11 cellular contexts compared by ENCODE assay signal in genomic region chr17:46019408-46019925, GRCh38. TPM values are rescaled to one million over a fixed set of nuclear protein-coding genes. Genes with fewer than 3 reads are reported as not detected.
DNase-seq lines count a peak whose midpoint lies in the region; ATAC-seq and TF ChIP-seq lines count a peak whose summit lies in the region.
"Not testable (repeated sequence)": the region's sequence is repeated elsewhere in the genome, so short reads cannot be mapped to it uniquely, and the experiment has no call there.
"Had no signal": no experiment of that assay in that cellular context is flagged by ENCODE, and none has a peak within 500 bp of the region (broad histone marks: within the 10 kb centered on the region; RNA-seq: fewer than 3 reads in every experiment).

No MANE protein-coding gene starts in this region.

- H3K4me1 Mint-ChIP-seq in CD4-positive, alpha-beta T cell (ENCODE audit: low read depth): peaks cover 24% of the 10 kb centered on the region
- peaks cover 12% of the 10 kb centered on the region for H3K4me1 Mint-ChIP-seq in activated CD8-positive, alpha-beta T cell treated with anti-CD3 and anti-CD28 coated beads, Interleukin-2, amount 10 ng/mL, durations not matched to agents 7 days and 5 days (ENCODE audit: low read depth)
- peaks cover 13% of the 10 kb centered on the region for H3K4me1 Mint-ChIP-seq in activated naive CD4-positive, alpha-beta T cell treated with anti-CD3 and anti-CD28 coated beads for 36 hours (ENCODE audit: low read depth)
- H3K4me1 Mint-ChIP-seq in effector memory CD8-positive, alpha-beta T cell (ENCODE audit: low read depth in 2 of 2): peaks cover 24 to 29% of the 10 kb centered on the region in 2 donors
- H3K4me1 Mint-ChIP-seq in natural killer cell: peaks cover 42 to 45% of the 10 kb centered on the region in 2 donors
- H3K4me1 Mint-ChIP-seq in stimulated activated effector memory CD8-positive, alpha-beta T cell treated with anti-CD3 and anti-CD28 coated beads, Interleukin-12 subunit alpha, Interleukin-12 subunit beta, amount 100 ng/mL, for 72 hours: peaks cover 28% of the 10 kb centered on the region

- H3K36me3 Mint-ChIP-seq in CD4-positive, alpha-beta T cell (ENCODE audit: low read depth); activated naive CD4-positive, alpha-beta T cell treated with anti-CD3 and anti-CD28 coated beads for 36 hours (ENCODE audit: low read depth); effector memory CD8-positive, alpha-beta T cell (ENCODE audit: insufficient read depth); natural killer cell: not testable (repeated sequence)
- H3K36me3 Mint-ChIP-seq in activated CD8-positive, alpha-beta T cell treated with anti-CD3 and anti-CD28 coated beads, Interleukin-2, amount 10 ng/mL, durations not matched to agents 7 days and 5 days (ENCODE audit: low read depth): peaks cover 17% of the 10 kb centered on the region
- peaks cover 13% of the 10 kb centered on the region for H3K36me3 Mint-ChIP-seq in stimulated activated effector memory CD8-positive, alpha-beta T cell treated with anti-CD3 and anti-CD28 coated beads, Interleukin-12 subunit alpha, Interleukin-12 subunit beta, amount 100 ng/mL, for 72 hours

- TF ChIP-seq CTCF in CD4-positive, alpha-beta T cell (IDR thresholded peaks at IDR 0.05); VCaP (conservative IDR thresholded peaks at IDR 0.05); natural killer cell (IDR thresholded peaks at IDR 0.05): not testable (repeated sequence)

- POLR2A ChIA-PET in CD4-positive, alpha-beta T cell (lab: Charles Lee): interaction anchor here (0.6 to 2.2 kb wide), 3 partner anchors 174 to 248 kb away, joined by 3 to 14 read pairs (median 4); partner anchors contain the start of gene KANSL1
- POLR2A ChIA-PET in activated CD8-positive, alpha-beta T cell treated with anti-CD3 and anti-CD28 coated beads, Interleukin-2, amount 10 ng/mL, durations not matched to agents 7 days and 5 days (lab: Charles Lee): not testable (repeated sequence)

- peak overlapping the region; percentile 50 for H3K27ac ChIP-seq in CD4-positive, alpha-beta T cell (ENCODE audit: low read depth, low read length)
- peak overlapping the region; percentile 49; the same call in 1 of the 2 replicates for H3K27ac ChIP-seq in VCaP

- intact Hi-C loops in CD4-positive, alpha-beta T cell (cut with DNase I, micrococcal nuclease); activated naive CD4-positive, alpha-beta T cell treated with anti-CD3 and anti-CD28 coated beads for 36 hours (cut with micrococcal nuclease); natural killer cell (cut with micrococcal nuclease): not testable (repeated sequence)

- ATAC-seq in CD4-positive, alpha-beta T cell (ENCODE audit: poor library complexity); activated CD8-positive, alpha-beta T cell treated with anti-CD3 and anti-CD28 coated beads, Interleukin-2, amount 10 ng/mL, durations not matched to agents 7 days and 5 days; effector memory CD8-positive, alpha-beta T cell (replicated peaks); natural killer cell; stimulated activated effector memory CD8-positive, alpha-beta T cell treated with anti-CD3 and anti-CD28 coated beads, Interleukin-12 subunit alpha, Interleukin-12 subunit beta, amount 100 ng/mL, for 72 hours: not testable (repeated sequence)

- H3K9me3 ChIP-seq in CD4-positive, alpha-beta T cell (ENCODE audit: control insufficient read depth, low read length): not testable (repeated sequence)

- not testable (repeated sequence) for H3K4me3 Mint-ChIP-seq in CD4-positive, alpha-beta T cell; activated CD8-positive, alpha-beta T cell treated with anti-CD3 and anti-CD28 coated beads, Interleukin-2, amount 10 ng/mL, durations not matched to agents 7 days and 5 days; activated naive CD4-positive, alpha-beta T cell treated with anti-CD3 and anti-CD28 coated beads for 36 hours; natural killer cell
- peak overlapping the region in 1 of 2 donors; percentile 65 for H3K4me3 Mint-ChIP-seq in effector memory CD8-positive, alpha-beta T cell
- H3K4me3 Mint-ChIP-seq in stimulated activated effector memory CD8-positive, alpha-beta T cell treated with anti-CD3 and anti-CD28 coated beads, Interleukin-12 subunit alpha, Interleukin-12 subunit beta, amount 100 ng/mL, for 72 hours: peak overlapping the region; percentile 54

- CTCF ChIA-PET in CD4-positive, alpha-beta T cell (lab: Charles Lee): interaction anchor here (1.1 to 2.2 kb wide), 2 partner anchors 174 kb away, joined by 3 to 6 read pairs; partner anchors contain the start of gene KANSL1
- CTCF ChIA-PET in activated CD8-positive, alpha-beta T cell treated with anti-CD3 and anti-CD28 coated beads, Interleukin-2, amount 10 ng/mL, durations not matched to agents 7 days and 5 days (lab: Charles Lee): interaction anchor here (0.7 to 2.7 kb wide), 2 partner anchors 16 to 24 kb away, joined by 3 to 15 read pairs; no protein-coding TSS in a partner anchor
- CTCF ChIA-PET in activated naive CD4-positive, alpha-beta T cell treated with anti-CD3 and anti-CD28 coated beads for 36 hours (lab: Charles Lee): interaction anchor here (0.6 to 2.3 kb wide), 3 partner anchors 16 to 46 kb away, joined by 3 to 12 read pairs (median 4); no protein-coding TSS in a partner anchor

- H3K9me3 Mint-ChIP-seq in CD4-positive, alpha-beta T cell; activated CD8-positive, alpha-beta T cell treated with anti-CD3 and anti-CD28 coated beads, Interleukin-2, amount 10 ng/mL, durations not matched to agents 7 days and 5 days (ENCODE audit: insufficient read depth); activated naive CD4-positive, alpha-beta T cell treated with anti-CD3 and anti-CD28 coated beads for 36 hours; effector memory CD8-positive, alpha-beta T cell; natural killer cell; stimulated activated effector memory CD8-positive, alpha-beta T cell treated with anti-CD3 and anti-CD28 coated beads, Interleukin-12 subunit alpha, Interleukin-12 subunit beta, amount 100 ng/mL, for 72 hours: not testable (repeated sequence)

- H3K27me3 Mint-ChIP-seq in CD4-positive, alpha-beta T cell; activated CD8-positive, alpha-beta T cell treated with anti-CD3 and anti-CD28 coated beads, Interleukin-2, amount 10 ng/mL, durations not matched to agents 7 days and 5 days (ENCODE audit: low read depth); activated naive CD4-positive, alpha-beta T cell treated with anti-CD3 and anti-CD28 coated beads for 36 hours (ENCODE audit: low read depth); effector memory CD8-positive, alpha-beta T cell; natural killer cell (ENCODE audit: low read depth in 2 of 2): not testable (repeated sequence)

- DNase-seq in CD4-positive, alpha-beta T cell; activated CD8-positive, alpha-beta T cell treated with anti-CD3 and anti-CD28 coated beads, Interleukin-2, amount 10 ng/mL, durations not matched to agents 7 days and 5 days; activated naive CD4-positive, alpha-beta T cell treated with anti-CD3 and anti-CD28 coated beads for 36 hours; effector memory CD8-positive, alpha-beta T cell; natural killer cell; stimulated activated effector memory CD8-positive, alpha-beta T cell treated with anti-CD3 and anti-CD28 coated beads, Interleukin-12 subunit alpha, Interleukin-12 subunit beta, amount 100 ng/mL, for 72 hours (ENCODE audit: low spot score in 2 of 2): not testable (repeated sequence)

- peak overlapping the region; percentile 90 for H3K27ac Mint-ChIP-seq in CD4-positive, alpha-beta T cell
- peak overlapping the region; percentile 87 for H3K27ac Mint-ChIP-seq in activated CD8-positive, alpha-beta T cell treated with anti-CD3 and anti-CD28 coated beads, Interleukin-2, amount 10 ng/mL, durations not matched to agents 7 days and 5 days
- peak overlapping the region; percentile 84 for H3K27ac Mint-ChIP-seq in activated naive CD4-positive, alpha-beta T cell treated with anti-CD3 and anti-CD28 coated beads for 36 hours
- H3K27ac Mint-ChIP-seq in effector memory CD8-positive, alpha-beta T cell: peak overlapping the region; percentile 97 to 98
- peak overlapping the region; percentile 93 to 99 for H3K27ac Mint-ChIP-seq in natural killer cell
- H3K27ac Mint-ChIP-seq in stimulated activated effector memory CD8-positive, alpha-beta T cell treated with anti-CD3 and anti-CD28 coated beads, Interleukin-12 subunit alpha, Interleukin-12 subunit beta, amount 100 ng/mL, for 72 hours: peak overlapping the region; percentile 96

- not testable (repeated sequence) for H3K27me3 ChIP-seq in CD4-positive, alpha-beta T cell (ENCODE audit: control insufficient read depth, insufficient read depth, low read length)

RNA-seq across cellular contexts. Expression of gene STH, which starts 20.4 kb away (rescaled TPM):
- total RNA-seq in CD4-positive, alpha-beta T cell: not detected
- not detected for total RNA-seq in activated CD8-positive, alpha-beta T cell treated with anti-CD3 and anti-CD28 coated beads, Interleukin-2, amount 10 ng/mL, durations not matched to agents 7 days and 5 days
- not detected for total RNA-seq in activated naive CD4-positive, alpha-beta T cell treated with anti-CD3 and anti-CD28 coated beads for 36 hours
- total RNA-seq in natural killer cell: not detected
- total RNA-seq: Calu3, G401, NCI-H460, Right ventricle myocardium inferior had no signal
